In the genomic region with DNA sequence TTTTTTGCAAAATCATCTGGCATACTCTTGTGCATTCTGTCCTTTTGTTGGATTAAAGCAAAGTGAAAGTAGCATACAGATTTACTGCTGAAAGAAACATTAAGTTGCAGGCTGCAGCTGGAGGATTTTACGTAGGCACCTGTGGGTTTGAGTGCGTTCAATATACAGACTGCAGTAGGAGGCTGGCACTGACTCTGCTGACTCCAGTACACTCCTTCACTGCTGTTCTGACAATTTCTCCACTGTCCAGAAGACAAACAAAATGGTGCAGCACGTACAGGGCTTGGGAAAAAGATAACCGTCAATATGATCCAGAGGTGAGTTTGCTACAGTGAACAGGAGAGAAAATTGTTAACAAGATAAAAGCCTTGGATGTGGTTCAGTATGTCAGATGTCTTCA, we compare ENCODE assay signal across 1 cellular context.
TF ChIP-seq lines count a peak whose summit lies in the region.

No MANE protein-coding gene starts in this region.

TF ChIP-seq in IMR-90, 13 proteins besides CTCF, POLR2A, EP300 and RAD21 (continued from another document):
- TF ChIP-seq SMC3 (IDR thresholded peaks at IDR 0.05; ENCODE audit: low read depth, low read length) (no peak), MAFK (IDR thresholded peaks at IDR 0.05; ENCODE audit: low read depth, low read length) (no peak), CHD1 (IDR thresholded peaks at IDR 0.05; ENCODE audit: low read depth, low read length) (no peak), MAZ (IDR thresholded peaks at IDR 0.05; ENCODE audit: borderline replicate concordance, low read depth, low read length) (no peak)
TF ChIP-seq in IMR-90: peak in this region for 0.
